ENCODE assay signal across 12 cellular contexts in the genomic region with DNA sequence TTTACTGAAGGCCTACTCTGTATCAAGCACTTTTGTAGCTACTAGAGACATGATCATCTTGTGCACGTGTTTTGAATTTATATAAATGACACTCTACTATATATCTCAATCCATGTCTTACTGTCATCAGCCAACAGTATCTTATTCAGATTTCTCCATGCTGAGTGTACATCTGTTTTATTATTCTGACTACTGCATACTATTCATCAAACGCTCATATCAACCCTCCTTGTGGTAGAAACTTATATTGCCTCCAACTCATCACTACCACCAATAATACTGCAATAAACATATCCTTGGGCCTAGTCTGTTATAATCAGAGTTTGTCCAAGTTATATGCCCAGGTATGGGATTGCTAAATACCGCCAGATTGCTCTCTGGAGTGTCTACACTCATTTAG.
DNase-seq lines count a peak whose midpoint lies in the region; ATAC-seq and TF ChIP-seq lines count a peak whose summit lies in the region.
"Had no signal": no experiment of that assay in that cellular context is flagged by ENCODE, and none has a peak within 500 bp of the region (broad histone marks: within the 10 kb centered on the region; RNA-seq: fewer than 3 reads in every experiment).

No MANE protein-coding gene starts in this region.

- peak; percentile 83 for ATAC-seq in activated T-helper 17 cell treated with anti-CD3 and anti-CD28 coated beads, Interleukin-2, amount 50 U/mL, for 72 hours (replicated peaks)
- ATAC-seq in left lobe of liver (peak; percentile 28), GM18868 (IDR thresholded peaks at IDR 0.05; ENCODE audit: unreplicated experiment) (no peak), GM18870 (IDR thresholded peaks at IDR 0.05; ENCODE audit: unreplicated experiment) (no peak)

- no peaks in the 10 kb centered on the region for H3K27me3 Mint-ChIP-seq in activated T-helper 17 cell treated with anti-CD3 and anti-CD28 coated beads, Interleukin-2, amount 50 U/mL, for 72 hours

- POLR2A ChIA-PET in GM10248 (lab: Yijun Ruan, JAX) = no interaction called here

- CTCF ChIA-PET in GM10248 (lab: Yijun Ruan, JAX) = interaction anchor here (1.9 kb wide), 1 partner anchor 21 kb away, joined by 6 read pairs; no protein-coding TSS in a partner anchor

- DNase-seq in BE2C (no peak), HFF-Myc (ENCODE audit: extremely low read depth, low read depth) (no peak), left lobe of liver (ENCODE audit: low spot score) (no peak), GM13977 (ENCODE audit: low spot score) (no peak), GM10248 (ENCODE audit: extremely low spot score) (no peak)
- DNase-seq: immature natural killer cell, NCI-H1436, testis had no signal

- no peaks in the 10 kb centered on the region for H3K27me3 ChIP-seq in BE2C
- H3K27me3 ChIP-seq: testis had no signal

- no peak overlapping the region for H3K27ac Mint-ChIP-seq in activated T-helper 17 cell treated with anti-CD3 and anti-CD28 coated beads, Interleukin-2, amount 50 U/mL, for 72 hours
- H3K27ac Mint-ChIP-seq: immature natural killer cell had no signal

- H3K4me1 ChIP-seq in BE2C = no peaks in the 10 kb centered on the region
- H3K4me1 ChIP-seq: HAP-1 had no signal

- H3K4me1 Mint-ChIP-seq in activated T-helper 17 cell treated with anti-CD3 and anti-CD28 coated beads, Interleukin-2, amount 50 U/mL, for 72 hours = peaks cover 5% of the 10 kb centered on the region
- H3K4me1 Mint-ChIP-seq: immature natural killer cell had no signal

- TF ChIP-seq CTCF in BE2C (IDR thresholded peaks at IDR 0.05; ENCODE audit: low read depth, low read length) (peak; percentile 28; the same call in 1 of the 2 replicates), HFF-Myc (IDR thresholded peaks at IDR 0.05; ENCODE audit: low read depth, low read length, missing control alignments) (peak; percentile 5), GM13977 (IDR thresholded peaks at IDR 0.05; ENCODE audit: extremely low read depth, insufficient read depth, missing control alignments) (no peak), GM10248 (IDR thresholded peaks at IDR 0.05; ENCODE audit: control extremely low read depth, extremely low read depth, low read depth, missing control alignments) (no peak)

- no peaks in the 10 kb centered on the region for H3K9me3 Mint-ChIP-seq in activated T-helper 17 cell treated with anti-CD3 and anti-CD28 coated beads, Interleukin-2, amount 50 U/mL, for 72 hours
- H3K9me3 Mint-ChIP-seq: immature natural killer cell had no signal

- no peak overlapping the region for H3K4me3 Mint-ChIP-seq in activated T-helper 17 cell treated with anti-CD3 and anti-CD28 coated beads, Interleukin-2, amount 50 U/mL, for 72 hours
- H3K4me3 Mint-ChIP-seq: immature natural killer cell had no signal

- no peak overlapping the region for H3K4me3 ChIP-seq in BE2C (ENCODE audit: low read depth, low read length)
- H3K4me3 ChIP-seq in HFF-Myc (replicated peaks; ENCODE audit: low read depth, low read length) = no peak overlapping the region
- H3K4me3 ChIP-seq: HAP-1, testis had no signal

- in situ Hi-C loops in GM13977 (cut with MboI; ENCODE audit: low pct_unique_long_range_greater_than_20kb, low sequenced_read_pairs, unreplicated experiment) = no loop called here

- no peaks in the 10 kb centered on the region for H3K9me3 ChIP-seq in BE2C
- H3K9me3 ChIP-seq: HAP-1, testis had no signal

- H3K36me3 Mint-ChIP-seq in activated T-helper 17 cell treated with anti-CD3 and anti-CD28 coated beads, Interleukin-2, amount 50 U/mL, for 72 hours (ENCODE audit: low read depth) = no peaks in the 10 kb centered on the region
- H3K36me3 Mint-ChIP-seq: immature natural killer cell had no signal

- no peaks in the 10 kb centered on the region for H3K36me3 ChIP-seq in BE2C
- H3K36me3 ChIP-seq: HAP-1 had no signal

Comparison
In these comparisons a context has a peak if more than half of its experiments do, and no peak if none do; other contexts are left out.
1. CTCF ChIP-seq: peak in BE2C (single experiment) and HFF-Myc (single experiment); none in GM13977 (single experiment) and GM10248 (single experiment).
2. ATAC-seq: peak in activated T-helper 17 cell treated with anti-CD3 and anti-CD28 coated beads, Interleukin-2, amount 50 U/mL, for 72 hours (single experiment) and left lobe of liver (single experiment); none in GM18868 (single experiment) and GM18870 (single experiment).